ENCODE assay signal across 20 cellular contexts in genomic region chr22:50467341-50467740, GRCh38. TPM values are rescaled to one million over a fixed set of nuclear protein-coding genes. Genes with fewer than 3 reads are reported as not detected.
"Had no signal": no experiment of that assay in that cellular context is flagged by ENCODE, and none has a peak within 500 bp of the region (broad histone marks: within the 10 kb centered on the region; RNA-seq: fewer than 3 reads in every experiment).

No MANE protein-coding gene starts in this region.

- H3K4me3 ChIP-seq: left ventricle myocardium inferior, smooth muscle cell, suprapubic skin had no signal

- H3K27me3 Mint-ChIP-seq: activated naive CD4-positive, alpha-beta T cell treated with anti-CD3 and anti-CD28 coated beads, Interleukin-2, amount 50 U/mL, for 24 hours; activated T-helper 17 cell treated with anti-CD3 and anti-CD28 coated beads, Interleukin-2, amount 50 U/mL, for 72 hours; memory B cell; progenitor cell of endocrine pancreas; stimulated activated naive CD8-positive, alpha-beta T cell treated with anti-CD3 and anti-CD28 coated beads, Interleukin-15, Interleukin-2, amounts not matched to agents 100 ng/mL and 50 ng/mL, for 24 hours; type B pancreatic cell had no signal

- H3K27me3 ChIP-seq: suprapubic skin had no signal

- H3K9me3 Mint-ChIP-seq: activated naive CD4-positive, alpha-beta T cell treated with anti-CD3 and anti-CD28 coated beads, Interleukin-2, amount 50 U/mL, for 24 hours; activated T-helper 17 cell treated with anti-CD3 and anti-CD28 coated beads, Interleukin-2, amount 50 U/mL, for 72 hours; memory B cell; nephron progenitor cell; stimulated activated naive CD8-positive, alpha-beta T cell treated with anti-CD3 and anti-CD28 coated beads, Interleukin-15, Interleukin-2, amounts not matched to agents 100 ng/mL and 50 ng/mL, for 24 hours; type B pancreatic cell had no signal

- H3K9me3 ChIP-seq: left ventricle myocardium inferior, suprapubic skin had no signal

- H3K27ac Mint-ChIP-seq: memory B cell, nephron progenitor cell, progenitor cell of endocrine pancreas had no signal

- ATAC-seq: activated T-helper 17 cell treated with anti-CD3 and anti-CD28 coated beads, Interleukin-2, amount 50 U/mL, for 72 hours; right cardiac atrium had no signal

- DNase-seq: activated CD4-positive, alpha-beta T cell treated with anti-CD3 and anti-CD28 coated beads for 4 hours; anterior cingulate cortex; foreskin melanocyte; left ventricle myocardium inferior; nephron progenitor cell; right cardiac atrium; stimulated activated CD4-positive, alpha-beta T cell treated with anti-CD3 and anti-CD28 coated beads, Interleukin-4, amount 100 ng/mL, for 4 hours; stimulated activated CD8-positive, alpha-beta memory T cell treated with anti-CD3 and anti-CD28 coated beads, Interleukin-4, amount 100 ng/mL, for 48 hours; T-helper 2 cell had no signal

- H3K4me2 ChIP-seq: smooth muscle cell had no signal

- H3K4me3 Mint-ChIP-seq: activated naive CD4-positive, alpha-beta T cell treated with anti-CD3 and anti-CD28 coated beads, Interleukin-2, amount 50 U/mL, for 24 hours; activated T-helper 17 cell treated with anti-CD3 and anti-CD28 coated beads, Interleukin-2, amount 50 U/mL, for 72 hours; memory B cell; nephron progenitor cell; type B pancreatic cell had no signal

- H3K27ac ChIP-seq: epithelial cell of prostate, left ventricle myocardium inferior, suprapubic skin had no signal

RNA-seq across cellular contexts. Expression of gene ADM2, which starts 14.0 kb away (rescaled TPM):
- total RNA-seq: left ventricle myocardium inferior had no signal

RNA-seq across cellular contexts. Expression of gene MIOX, which starts 19.3 kb away (rescaled TPM):
- total RNA-seq: dermis microvascular lymphatic vessel endothelial cell, left ventricle myocardium inferior, omental fat pad, right cardiac atrium, smooth muscle cell, suprapubic skin had no signal
- polyA plus RNA-seq: right cardiac atrium had no signal
